In genomic region chr15:55552926-55553325, GRCh38 we compare ENCODE assay signal across 13 cellular contexts. TPM values are rescaled to one million over a fixed set of nuclear protein-coding genes. Genes with fewer than 3 reads are reported as not detected.
A peak's percentile ranks its signal among the peaks of the same experiment; 100 is the strongest.
DNase-seq lines count a peak whose midpoint lies in the region; ATAC-seq, FAIRE-seq and TF ChIP-seq lines count a peak whose summit lies in the region.
"Had no signal": no experiment of that assay in that cellular context is flagged by ENCODE, and none has a peak within 500 bp of the region (broad histone marks: within the 10 kb centered on the region; RNA-seq: fewer than 3 reads in every experiment).

No MANE protein-coding gene starts in this region.

- H3K4me3 ChIP-seq in fibroblast of the aortic adventitia (ENCODE audit: low read depth, low read length) = no peak overlapping the region

- peak; percentile 72 for DNase-seq in D341Med (ENCODE audit: low spot score)
- DNase-seq in NCI-H69 (lab: John Stamatoyannopoulos, UW) = peak; percentile 72
- DNase-seq in fibroblast of the aortic adventitia (ENCODE audit: low read depth) = peak; percentile 61
- DNase-seq in nephron progenitor cell = peak; percentile 12
- DNase-seq in RCC 7860 (ENCODE audit: low spot score) = no peak
- DNase-seq in T-helper 17 cell = no peak
- DNase-seq in activated T-helper 2 cell treated with anti-CD3 and anti-CD28 coated beads, Interferon-gamma antibody, Interleukin-2, Interleukin-4, amounts not matched to agents 10 μg/mL and 5 μg/mL and 100 μg/mL, durations not matched to agents 14 hours and 24 hours and 36 hours (ENCODE audit: low spot score) = no peak
- DNase-seq: activated CD8-positive, alpha-beta T cell treated with anti-CD3 and anti-CD28 coated beads, Interleukin-2, amount 10 ng/mL, durations not matched to agents 7 days and 5 days; Caco-2; naive thymus-derived CD8-positive, alpha-beta T cell; NCI-H1105 treated with DMSO at 0.1 percent for 48 hours had no signal

- H3K9me3 ChIP-seq in T-helper 17 cell (ENCODE audit: control insufficient read depth, low read length, poor library complexity, severe bottlenecking) = peaks cover 4% of the 10 kb centered on the region

- H3K4me1 Mint-ChIP-seq in nephron progenitor cell (peaks cover 6% of the 10 kb centered on the region), T-helper 17 cell (no peaks in the 10 kb centered on the region)
- no peaks in the 10 kb centered on the region for H3K4me1 Mint-ChIP-seq in activated T-helper 2 cell treated with anti-CD3 and anti-CD28 coated beads, Interferon-gamma antibody, Interleukin-2, Interleukin-4, amounts not matched to agents 10 μg/mL and 5 μg/mL and 100 μg/mL, durations not matched to agents 14 hours and 24 hours and 36 hours (ENCODE audit: low read depth)
- H3K4me1 Mint-ChIP-seq: naive thymus-derived CD8-positive, alpha-beta T cell had no signal

- no peak overlapping the region for H3K4me3 Mint-ChIP-seq in nephron progenitor cell
- H3K4me3 Mint-ChIP-seq in T-helper 17 cell = no peak overlapping the region
- no peak overlapping the region for H3K4me3 Mint-ChIP-seq in activated T-helper 2 cell treated with anti-CD3 and anti-CD28 coated beads, Interferon-gamma antibody, Interleukin-2, Interleukin-4, amounts not matched to agents 10 μg/mL and 5 μg/mL and 100 μg/mL, durations not matched to agents 14 hours and 24 hours and 36 hours (ENCODE audit: low read depth)
- H3K4me3 Mint-ChIP-seq: activated CD8-positive, alpha-beta T cell treated with anti-CD3 and anti-CD28 coated beads, Interleukin-2, amount 10 ng/mL, durations not matched to agents 7 days and 5 days; naive thymus-derived CD8-positive, alpha-beta T cell had no signal

- FAIRE-seq in RCC 7860 (lab: Jason Lieb, UNC) = no peak
- FAIRE-seq: frontal cortex had no signal

- intact Hi-C loops in activated T-helper 2 cell treated with anti-CD3 and anti-CD28 coated beads, Interferon-gamma antibody, Interleukin-2, Interleukin-4, amounts not matched to agents 10 μg/mL and 5 μg/mL and 100 μg/mL, durations not matched to agents 14 hours and 24 hours and 36 hours (cut with micrococcal nuclease) = no loop called here

- H3K9me3 Mint-ChIP-seq in nephron progenitor cell = peaks cover 57% of the 10 kb centered on the region
- H3K9me3 Mint-ChIP-seq in activated T-helper 2 cell treated with anti-CD3 and anti-CD28 coated beads, Interferon-gamma antibody, Interleukin-2, Interleukin-4, amounts not matched to agents 10 μg/mL and 5 μg/mL and 100 μg/mL, durations not matched to agents 14 hours and 24 hours and 36 hours = peaks cover 27% of the 10 kb centered on the region

- no peak for TF ChIP-seq CTCF in fibroblast of the aortic adventitia (IDR thresholded peaks at IDR 0.05; ENCODE audit: insufficient read depth, low read length)
- TF ChIP-seq CTCF in nephron progenitor cell (IDR thresholded peaks at IDR 0.05) = no peak

- H3K36me3 Mint-ChIP-seq in nephron progenitor cell (ENCODE audit: low read depth) (peaks cover 89% of the 10 kb centered on the region), T-helper 17 cell (ENCODE audit: low read depth) (no peaks in the 10 kb centered on the region)
- H3K36me3 Mint-ChIP-seq in activated T-helper 2 cell treated with anti-CD3 and anti-CD28 coated beads, Interferon-gamma antibody, Interleukin-2, Interleukin-4, amounts not matched to agents 10 μg/mL and 5 μg/mL and 100 μg/mL, durations not matched to agents 14 hours and 24 hours and 36 hours (ENCODE audit: low read depth) = no peaks in the 10 kb centered on the region

- ATAC-seq in GM21528 (IDR thresholded peaks at IDR 0.05; ENCODE audit: low FRiP score, unreplicated experiment) (no peak), T-helper 17 cell (no peak)
- ATAC-seq: activated CD8-positive, alpha-beta T cell treated with anti-CD3 and anti-CD28 coated beads, Interleukin-2, amount 10 ng/mL, durations not matched to agents 7 days and 5 days; naive thymus-derived CD8-positive, alpha-beta T cell had no signal

- H3K27me3 Mint-ChIP-seq in nephron progenitor cell (ENCODE audit: low read depth, poor library complexity) = no peaks in the 10 kb centered on the region
- H3K27me3 Mint-ChIP-seq in T-helper 17 cell = no peaks in the 10 kb centered on the region
- H3K27me3 Mint-ChIP-seq in activated T-helper 2 cell treated with anti-CD3 and anti-CD28 coated beads, Interferon-gamma antibody, Interleukin-2, Interleukin-4, amounts not matched to agents 10 μg/mL and 5 μg/mL and 100 μg/mL, durations not matched to agents 14 hours and 24 hours and 36 hours (ENCODE audit: low read depth) = peaks cover 2% of the 10 kb centered on the region

- H3K27ac Mint-ChIP-seq in nephron progenitor cell (no peak overlapping the region), T-helper 17 cell (no peak overlapping the region)
- H3K27ac Mint-ChIP-seq in activated T-helper 2 cell treated with anti-CD3 and anti-CD28 coated beads, Interferon-gamma antibody, Interleukin-2, Interleukin-4, amounts not matched to agents 10 μg/mL and 5 μg/mL and 100 μg/mL, durations not matched to agents 14 hours and 24 hours and 36 hours = no peak overlapping the region
- H3K27ac Mint-ChIP-seq: activated CD8-positive, alpha-beta T cell treated with anti-CD3 and anti-CD28 coated beads, Interleukin-2, amount 10 ng/mL, durations not matched to agents 7 days and 5 days; naive thymus-derived CD8-positive, alpha-beta T cell had no signal

RNA-seq across cellular contexts. Expression of gene PYGO1, which starts 35.2 kb away (rescaled TPM):
- 7.3 and 21.2 TPM in 2 replicates for total RNA-seq in fibroblast of the aortic adventitia (ENCODE audit: low replicate concordance)
- total RNA-seq in T-helper 17 cell = not detected
- 0.02 and 0.11 TPM in 2 replicates for total RNA-seq in activated T-helper 2 cell treated with anti-CD3 and anti-CD28 coated beads, Interferon-gamma antibody, Interleukin-2, Interleukin-4, amounts not matched to agents 10 μg/mL and 5 μg/mL and 100 μg/mL, durations not matched to agents 14 hours and 24 hours and 36 hours
- total RNA-seq: activated CD8-positive, alpha-beta T cell treated with anti-CD3 and anti-CD28 coated beads, Interleukin-2, amount 10 ng/mL, durations not matched to agents 7 days and 5 days; naive thymus-derived CD8-positive, alpha-beta T cell had no signal

RNA-seq across cellular contexts. Expression of gene DNAAF4, which starts 44.9 kb away (rescaled TPM):
- total RNA-seq in fibroblast of the aortic adventitia (ENCODE audit: low replicate concordance) (1.1 and 3.1 TPM in 2 replicates), T-helper 17 cell (under 1 TPM; 0.29 to 0.65 TPM)
- total RNA-seq in activated T-helper 2 cell treated with anti-CD3 and anti-CD28 coated beads, Interferon-gamma antibody, Interleukin-2, Interleukin-4, amounts not matched to agents 10 μg/mL and 5 μg/mL and 100 μg/mL, durations not matched to agents 14 hours and 24 hours and 36 hours = 0.41 TPM in 1 of 2 replicates, not detected in the other
- total RNA-seq: activated CD8-positive, alpha-beta T cell treated with anti-CD3 and anti-CD28 coated beads, Interleukin-2, amount 10 ng/mL, durations not matched to agents 7 days and 5 days had no signal

Comparison
In these comparisons a context has a peak if more than half of its experiments do, and no peak if none do; other contexts are left out.
1. DNase-seq: peak in D341Med (single experiment), NCI-H69 (single experiment), fibroblast of the aortic adventitia (single experiment) and nephron progenitor cell (single experiment); none in RCC 7860 (single experiment), T-helper 17 cell (0 of 3) and activated T-helper 2 cell treated with anti-CD3 and anti-CD28 coated beads, Interferon-gamma antibody, Interleukin-2, Interleukin-4, amounts not matched to agents 10 μg/mL and 5 μg/mL and 100 μg/mL, durations not matched to agents 14 hours and 24 hours and 36 hours (single experiment).